In genomic region chr4:184664445-184665210, GRCh38 we compare ENCODE assay signal across 14 cellular contexts. TPM values are rescaled to one million over a fixed set of nuclear protein-coding genes. Genes with fewer than 3 reads are reported as not detected.
A peak's percentile ranks its signal among the peaks of the same experiment; 100 is the strongest.
DNase-seq lines count a peak whose midpoint lies in the region; ATAC-seq and TF ChIP-seq lines count a peak whose summit lies in the region.
"Had no signal": no experiment of that assay in that cellular context is flagged by ENCODE, and none has a peak within 500 bp of the region (broad histone marks: within the 10 kb centered on the region; RNA-seq: fewer than 3 reads in every experiment).

No MANE protein-coding gene starts in this region.

- no peak overlapping the region for H3K4me2 ChIP-seq in GM23248 (ENCODE audit: unreplicated experiment)

- 67 to 73% methylated on average over 6 of the region's 6 CpGs for WGBS in GM23248 (ENCODE audit: low coverage in 1 of 2, low lambda C conversion rate in 2 of 2, missing lambda C conversion rate in 2 of 2), 2 experiments
- 64% methylated on average over 6 of the region's 6 CpGs for WGBS in right cardiac atrium
- 74 to 75% methylated on average over 6 of the region's 6 CpGs for WGBS in sigmoid colon, 2 donors

- H3K27ac ChIP-seq in GM23248: no peak overlapping the region
- no peak overlapping the region for H3K27ac ChIP-seq in RWPE2 (ENCODE audit: poor library complexity, severe bottlenecking)
- no peak overlapping the region for H3K27ac ChIP-seq in right cardiac atrium (ENCODE audit: low read length)
- no peak overlapping the region for H3K27ac ChIP-seq in sigmoid colon
- H3K27ac ChIP-seq: HL-60, vagina had no signal

- intact Hi-C loops in right cardiac atrium (cut with DNase I) (no loop called here), sigmoid colon (cut with DNase I) (no loop called here)

- in situ Hi-C loops in GM23248 (cut with MboI): no loop called here

- no peaks in the 10 kb centered on the region for H4K20me1 ChIP-seq in GM23248 (ENCODE audit: insufficient read depth)

- H3K9ac ChIP-seq in GM23248: no peak overlapping the region

- TF ChIP-seq POLR2A in sigmoid colon (IDR thresholded peaks at IDR 0.05): no peak

- no peaks in the 10 kb centered on the region for H3K4me1 ChIP-seq in BE2C
- no peaks in the 10 kb centered on the region for H3K4me1 ChIP-seq in GM23248 (ENCODE audit: insufficient read depth)
- no peaks in the 10 kb centered on the region for H3K4me1 ChIP-seq in RWPE2 (ENCODE audit: insufficient read depth, poor library complexity, severe bottlenecking)
- H3K4me1 ChIP-seq in right cardiac atrium (ENCODE audit: control insufficient read depth, insufficient read depth, low read length): no peaks in the 10 kb centered on the region
- no peaks in the 10 kb centered on the region for H3K4me1 ChIP-seq in sigmoid colon
- H3K4me1 ChIP-seq: vagina had no signal

- H3F3A ChIP-seq in GM23248 (ENCODE audit: insufficient read depth): no peaks in the 10 kb centered on the region

- DNase-seq in BE2C (peak; percentile 26), GM23248 (peak; percentile 40), RWPE2 (ENCODE audit: low spot score) (no peak), right cardiac atrium (no peak), sigmoid colon (no peak), EL (no peak)
- DNase-seq: DMS79 treated with DMSO at 0.1 percent for 48 hours, NCI-H2029, SIG-M5 had no signal

- H2AFZ ChIP-seq in GM23248: no peak overlapping the region

- no peaks in the 10 kb centered on the region for H3K9me2 ChIP-seq in GM23248 (ENCODE audit: insufficient read depth)

- TF ChIP-seq EP300 in sigmoid colon (IDR thresholded peaks at IDR 0.05): no peak

- ATAC-seq in RWPE2 (ENCODE audit: low read depth) (peak; percentile 55; the same call in 2 of the 3 replicates), right cardiac atrium (peak; percentile 72 to 75), HG03565 (IDR thresholded peaks at IDR 0.05; ENCODE audit: unreplicated experiment) (no peak), GM19023 (IDR thresholded peaks at IDR 0.05; ENCODE audit: unreplicated experiment) (no peak)

- H3K36me3 ChIP-seq in BE2C (no peaks in the 10 kb centered on the region), GM23248 (ENCODE audit: low read depth) (peaks cover 16% of the 10 kb centered on the region), RWPE2 (ENCODE audit: low read depth) (peaks cover 78% of the 10 kb centered on the region), sigmoid colon (peaks cover 13 to 64% (median 21%) of the 10 kb centered on the region in 4 donors)

- no peaks in the 10 kb centered on the region for H3K27me3 ChIP-seq in BE2C
- no peaks in the 10 kb centered on the region for H3K27me3 ChIP-seq in GM23248 (replicated peaks; ENCODE audit: insufficient read depth)
- no peaks in the 10 kb centered on the region for H3K27me3 ChIP-seq in RWPE2 (ENCODE audit: insufficient read depth, poor library complexity, severe bottlenecking)
- no peaks in the 10 kb centered on the region for H3K27me3 ChIP-seq in right cardiac atrium (ENCODE audit: control insufficient read depth, insufficient read depth)
- no peaks in the 10 kb centered on the region for H3K27me3 ChIP-seq in sigmoid colon
- H3K27me3 ChIP-seq: vagina had no signal

- TF ChIP-seq CTCF in BE2C (IDR thresholded peaks at IDR 0.05; ENCODE audit: low read depth, low read length) (no peak), RWPE2 (IDR thresholded peaks at IDR 0.05; ENCODE audit: poor library complexity, severe bottlenecking) (no peak), sigmoid colon (IDR thresholded peaks at IDR 0.05) (no peak)

- H3K9me3 ChIP-seq in BE2C (no peaks in the 10 kb centered on the region), GM23248 (ENCODE audit: low read depth) (no peaks in the 10 kb centered on the region), RWPE2 (ENCODE audit: severe bottlenecking) (peaks cover 2% of the 10 kb centered on the region), right cardiac atrium (ENCODE audit: control insufficient read depth, low read length) (no peaks in the 10 kb centered on the region), sigmoid colon (no peaks in the 10 kb centered on the region)
- H3K9me3 ChIP-seq: vagina had no signal

- H3K79me2 ChIP-seq in GM23248 (ENCODE audit: insufficient read depth): no peaks in the 10 kb centered on the region

- no peak overlapping the region for H3K4me3 ChIP-seq in BE2C (ENCODE audit: low read depth, low read length)
- no peak overlapping the region for H3K4me3 ChIP-seq in GM23248
- no peak overlapping the region for H3K4me3 ChIP-seq in RWPE2 (ENCODE audit: severe bottlenecking)
- H3K4me3 ChIP-seq in right cardiac atrium (ENCODE audit: low read length): no peak overlapping the region
- no peak overlapping the region for H3K4me3 ChIP-seq in sigmoid colon
- H3K4me3 ChIP-seq: lung, vagina had no signal

RNA-seq across cellular contexts. Expression of gene PRIMPOL, which starts 15.1 kb away (rescaled TPM):
- 2.6 TPM for polyA plus RNA-seq in BE2C (2012; ENCODE audit: insufficient read depth, insufficient read length, low read depth)
- 16.0 and 19.7 TPM in 2 replicates for total RNA-seq in GM23248 (2014; rRNA removed; shearing (Covaris generic))
- polyA plus RNA-seq in GM23248 (2016; fragmentation: Nextera tagmentation; extraction: Ambion mirVana): 14.2 and 15.0 TPM in 2 replicates
- 10 to 100 TPM in 3 of 4 donors, 1 to 10 TPM in 1; 8.9 to 12.0 (median 11.2) TPM for total RNA-seq in right cardiac atrium
- 14.3 TPM for polyA plus RNA-seq in right cardiac atrium
- 10 to 100 TPM; 18.7 to 32.1 (median 29.9) TPM for total RNA-seq in sigmoid colon
- polyA plus RNA-seq in sigmoid colon: 10 to 100 TPM; 12.0 to 67.3 (median 30.5) TPM

RNA-seq across cellular contexts. Expression of gene CASP3, which starts 15.4 kb away (rescaled TPM):
- 11.9 TPM for polyA plus RNA-seq in BE2C (2012; ENCODE audit: insufficient read depth, insufficient read length, low read depth)
- total RNA-seq in GM23248 (2014; rRNA removed; shearing (Covaris generic)): 45.8 and 50.7 TPM in 2 replicates
- polyA plus RNA-seq in GM23248 (2016; fragmentation: Nextera tagmentation; extraction: Ambion mirVana) (53.2 and 53.4 TPM in 2 replicates), right cardiac atrium (10.5 TPM), sigmoid colon (10 to 100 TPM; 35.7 to 70.1 (median 48.6) TPM)
- total RNA-seq in right cardiac atrium (10 to 100 TPM in 2 of 4 donors, 1 to 10 TPM in 2; 8.6 to 11.0 (median 10.2) TPM), sigmoid colon (10 to 100 TPM in 3 of 4 donors, 1 to 10 TPM in 1; 9.4 to 20.3 (median 17.7) TPM)

Comparison
In these comparisons a context has a peak if more than half of its experiments do, and no peak if none do; other contexts are left out.
1. DNase-seq: peak in BE2C (single experiment) and GM23248 (single experiment); none in RWPE2 (single experiment), right cardiac atrium (0 of 3), sigmoid colon (single experiment) and EL (single experiment).
2. ATAC-seq: peak in RWPE2 (single experiment) and right cardiac atrium (2 of 2); none in HG03565 (single experiment) and GM19023 (single experiment).